ENCODE assay signal across 25 cellular contexts in genomic region chr16:21281698-21282389, GRCh38. TPM values are rescaled to one million over a fixed set of nuclear protein-coding genes. Genes with fewer than 3 reads are reported as not detected.
"Had no signal": no experiment of that assay in that cellular context is flagged by ENCODE, and none has a peak within 500 bp of the region (broad histone marks: within the 10 kb centered on the region; RNA-seq: fewer than 3 reads in every experiment).

No MANE protein-coding gene starts in this region.

- H3K9me3 ChIP-seq: gastrocnemius medialis, psoas muscle, testis, upper lobe of left lung, uterus had no signal

- H3K27ac ChIP-seq: epithelial cell of prostate, gastrocnemius medialis, psoas muscle, skin epidermis, spleen, testis, tibial nerve, upper lobe of left lung, uterus had no signal

- H3K36me3 ChIP-seq: gastrocnemius medialis, spleen, tibial nerve, upper lobe of left lung, uterus had no signal

- H3K4me3 ChIP-seq: gastrocnemius medialis, lung, psoas muscle, skin epidermis, spleen, testis, tibial nerve, upper lobe of left lung, uterus had no signal

- H3K27me3 ChIP-seq: testis, uterus had no signal

- H3K4me1 ChIP-seq: uterus had no signal

- DNase-seq: cortex of kidney; effector memory CD8-positive, alpha-beta T cell; foreskin fibroblast; gastrocnemius medialis; kidney; natural killer cell; psoas muscle; right cardiac atrium; spleen; stimulated activated CD4-positive, alpha-beta T cell treated with anti-CD3 and anti-CD28 coated beads, Interleukin-4, amount 100 ng/mL, for 4 hours; stimulated activated naive CD8-positive, alpha-beta T cell treated with anti-CD3 and anti-CD28 coated beads, Interleukin-15, Interleukin-2, amounts not matched to agents 100 U/mL and 50 U/mL, for 24 hours; substantia nigra; testis; upper lobe of left lung; uterus had no signal

RNA-seq across cellular contexts. Expression of gene CRYM, which starts 3.8 kb away (rescaled TPM):
- total RNA-seq: gastrocnemius medialis, natural killer cell, tibial nerve had no signal

RNA-seq across cellular contexts. Expression of gene ANKS4B, which starts 48.3 kb away (rescaled TPM):
- total RNA-seq: dermis microvascular lymphatic vessel endothelial cell, esophagus mucosa, glomerular endothelial cell, mononuclear cell, osteoblast, psoas muscle, renal cortical epithelial cell, right cardiac atrium, spleen, uterus had no signal
